Comparison of ENCODE assay signal across 1 cellular context in the genomic region with DNA sequence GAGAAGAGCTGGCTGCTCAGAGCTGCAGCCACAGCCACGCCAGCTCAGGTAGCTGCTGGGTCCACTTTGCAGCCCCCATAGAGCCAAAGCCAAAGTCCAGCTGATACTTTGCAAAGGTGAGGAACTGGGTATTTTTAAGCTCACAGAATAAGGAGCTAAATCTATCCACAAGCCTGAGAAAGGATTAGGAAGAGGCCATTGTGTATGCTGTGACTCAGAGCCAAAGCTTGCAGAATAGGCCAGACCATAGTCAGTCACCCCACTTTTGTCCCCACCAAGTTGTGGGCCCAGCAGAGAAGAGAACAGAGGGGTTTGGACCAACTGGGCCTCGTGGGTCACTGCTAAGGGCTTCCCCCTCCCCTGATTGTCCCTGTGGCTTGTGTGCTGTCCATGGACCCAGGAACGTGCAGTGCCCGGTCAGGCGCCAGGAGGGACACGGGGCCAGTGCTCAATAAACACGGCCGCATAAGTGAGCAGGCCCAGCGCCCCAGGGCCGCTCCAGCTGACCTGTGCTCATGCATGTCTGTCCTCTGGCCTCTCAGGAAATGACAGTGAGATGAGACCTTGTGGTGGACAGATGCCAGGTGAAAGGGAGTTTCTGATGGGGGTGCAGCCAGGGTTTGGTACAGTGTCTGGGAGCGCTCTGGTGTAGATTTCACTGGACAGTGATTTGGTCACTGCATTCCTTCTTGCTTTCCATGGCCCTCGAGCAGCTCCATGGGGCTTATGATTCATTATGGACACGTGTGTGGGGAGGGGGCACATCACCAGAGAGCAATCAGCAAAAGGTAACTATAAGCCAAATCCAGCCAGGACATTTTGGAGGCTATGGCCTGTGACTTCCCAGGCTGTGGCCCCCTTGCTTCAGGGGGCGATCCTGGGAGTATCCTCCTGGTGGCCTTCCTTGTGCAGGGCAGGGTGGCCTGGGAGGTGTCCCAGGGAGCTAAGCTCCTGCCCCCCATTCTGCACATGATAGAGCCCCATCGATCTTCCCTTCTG.
TF ChIP-seq lines count a peak whose summit lies in the region.

No MANE protein-coding gene starts in this region.

TF ChIP-seq in HepG2, 621 proteins besides CTCF, POLR2A, EP300 and RAD21 (continues in another document):
- no peak for TF ChIP-seq ZBTB38 (CRISPR knock-in tag; IDR thresholded peaks at IDR 0.05)
- TF ChIP-seq WIZ (CRISPR knock-in tag; IDR thresholded peaks at IDR 0.05), result no peak
- no peak for TF ChIP-seq ZBTB7A (CRISPR knock-in tag; IDR thresholded peaks at IDR 0.05)
- TF ChIP-seq, protein P1, sequence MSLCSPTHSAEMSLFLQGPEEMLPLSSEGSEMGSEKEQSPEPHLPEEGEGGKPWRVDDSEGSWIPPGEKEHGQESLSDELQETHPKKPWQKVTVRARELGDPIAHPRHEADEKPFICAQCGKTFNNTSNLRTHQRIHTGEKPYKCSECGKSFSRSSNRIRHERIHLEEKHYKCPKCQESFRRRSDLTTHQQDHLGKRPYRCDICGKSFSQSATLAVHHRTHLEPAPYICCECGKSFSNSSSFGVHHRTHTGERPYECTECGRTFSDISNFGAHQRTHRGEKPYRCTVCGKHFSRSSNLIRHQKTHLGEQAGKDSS (CRISPR knock-in tag; IDR thresholded peaks at IDR 0.05; ENCODE audit: borderline replicate concordance, low read depth), result peak; percentile 96
- 0 out of 2 replicates have a peak, but pooled peaks have one; percentile 60 for TF ChIP-seq ZNF337 (CRISPR knock-in tag; IDR thresholded peaks at IDR 0.05; ENCODE audit: borderline replicate concordance, low read depth)
- TF ChIP-seq MAX (IDR thresholded peaks at IDR 0.05), result peak; percentile 45; the same call in 1 of the 2 replicates
- TF ChIP-seq, protein P2, sequence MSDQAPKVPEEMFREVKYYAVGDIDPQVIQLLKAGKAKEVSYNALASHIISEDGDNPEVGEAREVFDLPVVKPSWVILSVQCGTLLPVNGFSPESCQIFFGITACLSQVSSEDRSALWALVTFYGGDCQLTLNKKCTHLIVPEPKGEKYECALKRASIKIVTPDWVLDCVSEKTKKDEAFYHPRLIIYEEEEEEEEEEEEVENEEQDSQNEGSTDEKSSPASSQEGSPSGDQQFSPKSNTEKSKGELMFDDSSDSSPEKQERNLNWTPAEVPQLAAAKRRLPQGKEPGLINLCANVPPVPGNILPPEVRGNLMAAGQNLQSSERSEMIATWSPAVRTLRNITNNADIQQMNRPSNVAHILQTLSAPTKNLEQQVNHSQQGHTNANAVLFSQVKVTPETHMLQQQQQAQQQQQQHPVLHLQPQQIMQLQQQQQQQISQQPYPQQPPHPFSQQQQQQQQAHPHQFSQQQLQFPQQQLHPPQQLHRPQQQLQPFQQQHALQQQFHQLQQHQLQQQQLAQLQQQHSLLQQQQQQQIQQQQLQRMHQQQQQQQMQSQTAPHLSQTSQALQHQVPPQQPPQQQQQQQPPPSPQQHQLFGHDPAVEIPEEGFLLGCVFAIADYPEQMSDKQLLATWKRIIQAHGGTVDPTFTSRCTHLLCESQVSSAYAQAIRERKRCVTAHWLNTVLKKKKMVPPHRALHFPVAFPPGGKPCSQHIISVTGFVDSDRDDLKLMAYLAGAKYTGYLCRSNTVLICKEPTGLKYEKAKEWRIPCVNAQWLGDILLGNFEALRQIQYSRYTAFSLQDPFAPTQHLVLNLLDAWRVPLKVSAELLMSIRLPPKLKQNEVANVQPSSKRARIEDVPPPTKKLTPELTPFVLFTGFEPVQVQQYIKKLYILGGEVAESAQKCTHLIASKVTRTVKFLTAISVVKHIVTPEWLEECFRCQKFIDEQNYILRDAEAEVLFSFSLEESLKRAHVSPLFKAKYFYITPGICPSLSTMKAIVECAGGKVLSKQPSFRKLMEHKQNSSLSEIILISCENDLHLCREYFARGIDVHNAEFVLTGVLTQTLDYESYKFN (CRISPR knock-in tag; conservative IDR thresholded peaks at IDR 0.05), result 0 out of 2 replicates have a peak, but pooled peaks have one; percentile 9
- TF ChIP-seq, protein P3, sequence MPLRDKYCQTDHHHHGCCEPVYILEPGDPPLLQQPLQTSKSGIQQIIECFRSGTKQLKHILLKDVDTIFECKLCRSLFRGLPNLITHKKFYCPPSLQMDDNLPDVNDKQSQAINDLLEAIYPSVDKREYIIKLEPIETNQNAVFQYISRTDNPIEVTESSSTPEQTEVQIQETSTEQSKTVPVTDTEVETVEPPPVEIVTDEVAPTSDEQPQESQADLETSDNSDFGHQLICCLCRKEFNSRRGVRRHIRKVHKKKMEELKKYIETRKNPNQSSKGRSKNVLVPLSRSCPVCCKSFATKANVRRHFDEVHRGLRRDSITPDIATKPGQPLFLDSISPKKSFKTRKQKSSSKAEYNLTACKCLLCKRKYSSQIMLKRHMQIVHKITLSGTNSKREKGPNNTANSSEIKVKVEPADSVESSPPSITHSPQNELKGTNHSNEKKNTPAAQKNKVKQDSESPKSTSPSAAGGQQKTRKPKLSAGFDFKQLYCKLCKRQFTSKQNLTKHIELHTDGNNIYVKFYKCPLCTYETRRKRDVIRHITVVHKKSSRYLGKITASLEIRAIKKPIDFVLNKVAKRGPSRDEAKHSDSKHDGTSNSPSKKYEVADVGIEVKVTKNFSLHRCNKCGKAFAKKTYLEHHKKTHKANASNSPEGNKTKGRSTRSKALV (CRISPR knock-in tag; IDR thresholded peaks at IDR 0.05), result peak; percentile 75; the same call in 1 of the 2 replicates
- TF ChIP-seq BRD4 (CRISPR knock-in tag; IDR thresholded peaks at IDR 0.05), result 0 out of 2 replicates have a peak, but pooled peaks have one; percentile 54
- TF ChIP-seq ZSCAN21 (CRISPR knock-in tag; IDR thresholded peaks at IDR 0.05; ENCODE audit: borderline replicate concordance), result 0 out of 2 replicates have a peak, but pooled peaks have one; percentile 28
- TF ChIP-seq HDAC1 (CRISPR knock-in tag; IDR thresholded peaks at IDR 0.05), result peak; percentile 39; the same call in 1 of the 2 replicates
- TF ChIP-seq, protein P4, sequence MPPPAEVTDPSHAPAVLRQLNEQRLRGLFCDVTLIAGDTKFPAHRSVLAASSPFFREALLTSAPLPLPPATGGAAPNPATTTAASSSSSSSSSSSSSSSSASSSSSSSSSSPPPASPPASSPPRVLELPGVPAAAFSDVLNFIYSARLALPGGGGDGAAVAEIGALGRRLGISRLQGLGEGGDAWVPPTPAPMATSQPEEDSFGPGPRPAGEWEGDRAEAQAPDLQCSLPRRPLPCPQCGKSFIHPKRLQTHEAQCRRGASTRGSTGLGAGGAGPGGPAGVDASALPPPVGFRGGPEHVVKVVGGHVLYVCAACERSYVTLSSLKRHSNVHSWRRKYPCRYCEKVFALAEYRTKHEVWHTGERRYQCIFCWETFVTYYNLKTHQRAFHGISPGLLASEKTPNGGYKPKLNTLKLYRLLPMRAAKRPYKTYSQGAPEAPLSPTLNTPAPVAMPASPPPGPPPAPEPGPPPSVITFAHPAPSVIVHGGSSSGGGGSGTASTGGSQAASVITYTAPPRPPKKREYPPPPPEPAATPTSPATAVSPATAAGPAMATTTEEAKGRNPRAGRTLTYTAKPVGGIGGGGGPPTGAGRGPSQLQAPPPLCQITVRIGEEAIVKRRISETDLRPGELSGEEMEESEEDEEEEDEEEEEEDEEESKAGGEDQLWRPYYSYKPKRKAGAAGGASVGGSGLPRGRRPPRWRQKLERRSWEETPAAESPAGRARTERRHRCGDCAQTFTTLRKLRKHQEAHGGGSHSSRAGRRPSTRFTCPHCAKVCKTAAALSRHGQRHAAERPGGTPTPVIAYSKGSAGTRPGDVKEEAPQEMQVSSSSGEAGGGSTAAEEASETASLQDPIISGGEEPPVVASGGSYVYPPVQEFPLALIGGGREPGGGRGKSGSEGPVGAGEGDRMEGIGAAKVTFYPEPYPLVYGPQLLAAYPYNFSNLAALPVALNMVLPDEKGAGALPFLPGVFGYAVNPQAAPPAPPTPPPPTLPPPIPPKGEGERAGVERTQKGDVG (CRISPR knock-in tag; IDR thresholded peaks at IDR 0.05; ENCODE audit: borderline replicate concordance), result 0 out of 2 replicates have a peak, but pooled peaks have one; percentile 10
- TF ChIP-seq SPEN (CRISPR knock-in tag; IDR thresholded peaks at IDR 0.05; ENCODE audit: low read depth), result 0 out of 2 replicates have a peak, but pooled peaks have one; percentile 48
- peak; percentile 85 for TF ChIP-seq ZFX (CRISPR knock-in tag; IDR thresholded peaks at IDR 0.05; ENCODE audit: low read depth)
- 0 out of 2 replicates have a peak, but pooled peaks have one; percentile 29 for TF ChIP-seq ZSCAN29 (CRISPR knock-in tag; conservative IDR thresholded peaks at IDR 0.05)
- TF ChIP-seq, protein P5, sequence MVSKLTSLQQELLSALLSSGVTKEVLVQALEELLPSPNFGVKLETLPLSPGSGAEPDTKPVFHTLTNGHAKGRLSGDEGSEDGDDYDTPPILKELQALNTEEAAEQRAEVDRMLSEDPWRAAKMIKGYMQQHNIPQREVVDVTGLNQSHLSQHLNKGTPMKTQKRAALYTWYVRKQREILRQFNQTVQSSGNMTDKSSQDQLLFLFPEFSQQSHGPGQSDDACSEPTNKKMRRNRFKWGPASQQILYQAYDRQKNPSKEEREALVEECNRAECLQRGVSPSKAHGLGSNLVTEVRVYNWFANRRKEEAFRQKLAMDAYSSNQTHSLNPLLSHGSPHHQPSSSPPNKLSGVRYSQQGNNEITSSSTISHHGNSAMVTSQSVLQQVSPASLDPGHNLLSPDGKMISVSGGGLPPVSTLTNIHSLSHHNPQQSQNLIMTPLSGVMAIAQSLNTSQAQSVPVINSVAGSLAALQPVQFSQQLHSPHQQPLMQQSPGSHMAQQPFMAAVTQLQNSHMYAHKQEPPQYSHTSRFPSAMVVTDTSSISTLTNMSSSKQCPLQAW (CRISPR knock-in tag; IDR thresholded peaks at IDR 0.05), result no peak
- TF ChIP-seq ZFY (CRISPR knock-in tag; IDR thresholded peaks at IDR 0.05), result peak; percentile 69
- TF ChIP-seq, protein P6, sequence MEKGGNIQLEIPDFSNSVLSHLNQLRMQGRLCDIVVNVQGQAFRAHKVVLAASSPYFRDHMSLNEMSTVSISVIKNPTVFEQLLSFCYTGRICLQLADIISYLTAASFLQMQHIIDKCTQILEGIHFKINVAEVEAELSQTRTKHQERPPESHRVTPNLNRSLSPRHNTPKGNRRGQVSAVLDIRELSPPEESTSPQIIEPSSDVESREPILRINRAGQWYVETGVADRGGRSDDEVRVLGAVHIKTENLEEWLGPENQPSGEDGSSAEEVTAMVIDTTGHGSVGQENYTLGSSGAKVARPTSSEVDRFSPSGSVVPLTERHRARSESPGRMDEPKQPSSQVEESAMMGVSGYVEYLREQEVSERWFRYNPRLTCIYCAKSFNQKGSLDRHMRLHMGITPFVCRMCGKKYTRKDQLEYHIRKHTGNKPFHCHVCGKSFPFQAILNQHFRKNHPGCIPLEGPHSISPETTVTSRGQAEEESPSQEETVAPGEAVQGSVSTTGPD (CRISPR knock-in tag; IDR thresholded peaks at IDR 0.05), result 0 out of 2 replicates have a peak, but pooled peaks have one; percentile 39
- no peak for TF ChIP-seq FOXJ3 (CRISPR knock-in tag; IDR thresholded peaks at IDR 0.05; ENCODE audit: borderline replicate concordance)
- peak; percentile 68; the same call in 1 of the 2 replicates for TF ChIP-seq ZNF598 (CRISPR knock-in tag; IDR thresholded peaks at IDR 0.05; ENCODE audit: borderline replicate concordance)
- no peak for TF ChIP-seq KLF9 (CRISPR knock-in tag; IDR thresholded peaks at IDR 0.05; ENCODE audit: low read depth)
- no peak for TF ChIP-seq MXI1 (IDR thresholded peaks at IDR 0.05; ENCODE audit: borderline replicate concordance, low read depth, low read length)
- TF ChIP-seq NBN (conservative IDR thresholded peaks at IDR 0.05), result no peak
- TF ChIP-seq KAT2B (IDR thresholded peaks at IDR 0.05; ENCODE audit: borderline replicate concordance, low read depth, low read length), result no peak
- no peak; the same call in 1 of the 2 replicates for TF ChIP-seq POLR2G (IDR thresholded peaks at IDR 0.05; ENCODE audit: low read depth, low read length)
- TF ChIP-seq DNMT1 (CRISPR knock-in tag; IDR thresholded peaks at IDR 0.05), result no peak
- no peak for TF ChIP-seq ZNF446 (CRISPR knock-in tag; IDR thresholded peaks at IDR 0.05)
- no peak for TF ChIP-seq ZNF670 (CRISPR knock-in tag; IDR thresholded peaks at IDR 0.05; ENCODE audit: borderline replicate concordance)
- 0 out of 2 replicates have a peak, but pooled peaks have one; percentile 15 for TF ChIP-seq ZNF274 (CRISPR knock-in tag; IDR thresholded peaks at IDR 0.05)
- TF ChIP-seq ZNF354B (CRISPR knock-in tag; IDR thresholded peaks at IDR 0.05), result no peak
- TF ChIP-seq KDM2A (CRISPR knock-in tag; IDR thresholded peaks at IDR 0.05; ENCODE audit: borderline replicate concordance, low read depth), result 0 out of 2 replicates have a peak, but pooled peaks have one; percentile 22
- TF ChIP-seq DR1 (CRISPR knock-in tag; IDR thresholded peaks at IDR 0.05), result peak; percentile 26; the same call in 1 of the 2 replicates
- TF ChIP-seq PRDM4 (CRISPR knock-in tag; IDR thresholded peaks at IDR 0.05; ENCODE audit: borderline replicate concordance), result no peak
- TF ChIP-seq ZNF672 (CRISPR knock-in tag; IDR thresholded peaks at IDR 0.05), result no peak
- TF ChIP-seq ZNF644 (CRISPR knock-in tag; IDR thresholded peaks at IDR 0.05; ENCODE audit: low read depth), result 0 out of 2 replicates have a peak, but pooled peaks have one; percentile 20
